10 cellular contexts compared by ENCODE assay signal in genomic region chr9:136588663-136589464, GRCh38. TPM values are rescaled to one million over a fixed set of nuclear protein-coding genes. Genes with fewer than 3 reads are reported as not detected.
DNase-seq lines count a peak whose midpoint lies in the region; ATAC-seq, FAIRE-seq and TF ChIP-seq lines count a peak whose summit lies in the region.
"Had no signal": no experiment of that assay in that cellular context is flagged by ENCODE, and none has a peak within 500 bp of the region (broad histone marks: within the 10 kb centered on the region; RNA-seq: fewer than 3 reads in every experiment).

No MANE protein-coding gene starts in this region.

- H3K9me3 ChIP-seq in CD8-positive, alpha-beta T cell (ENCODE audit: low read length), result no peaks in the 10 kb centered on the region
- H3K9me3 ChIP-seq in astrocyte (ENCODE audit: insufficient read depth, low read depth, low read length) (no peaks in the 10 kb centered on the region), testis (no peaks in the 10 kb centered on the region)

- intact Hi-C loops in CD8-positive, alpha-beta T cell (cut with DNase I, micrococcal nuclease), result no loop called here
- intact Hi-C loops in testis (cut with DNase I; ENCODE audit: low total_unique reads), result no loop called here

- no peaks in the 10 kb centered on the region for H3K79me2 ChIP-seq in astrocyte (ENCODE audit: insufficient read depth, low read length)

- no peaks in the 10 kb centered on the region for H3K36me3 ChIP-seq in CD8-positive, alpha-beta T cell (ENCODE audit: insufficient read depth, low read length)
- H3K36me3 ChIP-seq in astrocyte (ENCODE audit: insufficient read depth, low read length) (no peaks in the 10 kb centered on the region), testis (ENCODE audit: low read depth, missing control alignments) (no peaks in the 10 kb centered on the region)
- H3K36me3 ChIP-seq: cardiac muscle cell had no signal

- H3K4me3 Mint-ChIP-seq in CD8-positive, alpha-beta T cell, result peak overlapping the region; percentile 58
- H3K4me3 Mint-ChIP-seq in astrocyte (ENCODE audit: unreplicated experiment) (no peak overlapping the region), nephron (peak overlapping the region; percentile 41 to 64 (median 55))

- POLR2A ChIA-PET in CD8-positive, alpha-beta T cell (lab: Charles Lee), result interaction anchor here (0.6 to 1.8 kb wide), 3 partner anchors 8 to 139 kb away, joined by 3 to 5 read pairs (median 4); no protein-coding TSS in a partner anchor

- 67 to 83% methylated on average over 14 to 21 of the region's 21 CpGs for WGBS in testis, 2 donors

- H3K9me3 Mint-ChIP-seq in CD8-positive, alpha-beta T cell, result no peaks in the 10 kb centered on the region
- H3K9me3 Mint-ChIP-seq in astrocyte (ENCODE audit: unreplicated experiment) (peaks cover 6% of the 10 kb centered on the region), nephron (peaks cover 3% of the 10 kb centered on the region)

- H3K9ac ChIP-seq in astrocyte (ENCODE audit: low read length), result no peak overlapping the region

- peak overlapping the region; percentile 58 for H3K4me3 ChIP-seq in CD8-positive, alpha-beta T cell (ENCODE audit: low read depth, low read length)
- H3K4me3 ChIP-seq in HL-60 (replicated peaks; ENCODE audit: insufficient read depth, low read length) (no peak overlapping the region), astrocyte (ENCODE audit: insufficient read depth, low read depth, low read length) (no peak overlapping the region), testis (no peak overlapping the region)
- H3K4me3 ChIP-seq: cardiac muscle cell had no signal

- H2AFZ ChIP-seq in astrocyte (ENCODE audit: low read depth, low read length), result peak overlapping the region; percentile 37

- no peak for TF ChIP-seq CTCF in CD8-positive, alpha-beta T cell (IDR thresholded peaks at IDR 0.05)
- no peak for TF ChIP-seq CTCF in HL-60 (IDR thresholded peaks at IDR 0.05; ENCODE audit: insufficient read depth, low read length)
- TF ChIP-seq CTCF in astrocyte (IDR thresholded peaks at IDR 0.05; ENCODE audit: insufficient read depth, low read depth, low read length), result no peak
- no peak for TF ChIP-seq CTCF in nephron (IDR thresholded peaks at IDR 0.05; ENCODE audit: unreplicated experiment in 3 of 3)
- TF ChIP-seq CTCF in testis (IDR thresholded peaks at IDR 0.05), result no peak

- no peak for TF ChIP-seq POLR2A in testis (IDR thresholded peaks at IDR 0.05)

- no peaks in the 10 kb centered on the region for H3K27me3 ChIP-seq in CD8-positive, alpha-beta T cell (ENCODE audit: insufficient read depth, low read length)
- H3K27me3 ChIP-seq in HL-60 (ENCODE audit: insufficient read depth, poor library complexity, severe bottlenecking) (no peaks in the 10 kb centered on the region), astrocyte (ENCODE audit: insufficient read depth, low read length) (no peaks in the 10 kb centered on the region), testis (no peaks in the 10 kb centered on the region)
- H3K27me3 ChIP-seq: cardiac muscle cell had no signal

- peaks cover 25% of the 10 kb centered on the region for H3K4me1 ChIP-seq in CD8-positive, alpha-beta T cell (ENCODE audit: insufficient read depth, low read length)
- H3K4me1 ChIP-seq in astrocyte (ENCODE audit: insufficient read depth, low read length) (peaks cover 17% of the 10 kb centered on the region), testis (peaks cover 43% of the 10 kb centered on the region)

- FAIRE-seq in astrocyte (lab: Jason Lieb, UNC), result no peak

- peak overlapping the region; percentile 52 for H3K4me2 ChIP-seq in astrocyte (ENCODE audit: low read length)

- CTCF ChIA-PET in CD8-positive, alpha-beta T cell (lab: Charles Lee), result interaction anchor here (1.2 kb wide), 2 partner anchors 50 to 102 kb away, joined by 3 read pairs; no protein-coding TSS in a partner anchor

- H4K20me1 ChIP-seq in astrocyte (ENCODE audit: insufficient read depth, low read length), result no peaks in the 10 kb centered on the region

- H3K4me1 Mint-ChIP-seq in CD8-positive, alpha-beta T cell (ENCODE audit: low read depth), result peaks cover 19% of the 10 kb centered on the region
- peaks cover 15% of the 10 kb centered on the region for H3K4me1 Mint-ChIP-seq in astrocyte (ENCODE audit: low read depth, unreplicated experiment)
- H3K4me1 Mint-ChIP-seq in nephron, result peaks cover 62% of the 10 kb centered on the region

- H3K36me3 Mint-ChIP-seq in CD8-positive, alpha-beta T cell, result no peaks in the 10 kb centered on the region
- H3K36me3 Mint-ChIP-seq in astrocyte (ENCODE audit: low read depth, unreplicated experiment) (no peaks in the 10 kb centered on the region), nephron (ENCODE audit: low read depth) (no peaks in the 10 kb centered on the region)

- DNase-seq in CD8-positive, alpha-beta T cell, result no peak
- DNase-seq in HL-60 (ENCODE audit: low read depth in 1 of 2, low spot score in 1 of 2) (no peak), astrocyte (ENCODE audit: low read depth) (no peak), testis (no peak), NCI-H128 (lab: John Stamatoyannopoulos, UW; ENCODE audit: unreplicated experiment) (no peak), cerebellar cortex (ENCODE audit: low spot score) (no peak)
- DNase-seq: NCI-H524 treated with DMSO at 0.1 percent for 48 hours had no signal

- no peak overlapping the region for H3K27ac Mint-ChIP-seq in CD8-positive, alpha-beta T cell
- H3K27ac Mint-ChIP-seq in astrocyte (ENCODE audit: unreplicated experiment) (peak overlapping the region; percentile 87), nephron (peak overlapping the region; percentile 96 to 97 (median 96))

- no peak overlapping the region for H3K27ac ChIP-seq in CD8-positive, alpha-beta T cell (ENCODE audit: low read depth, low read length)
- peak overlapping the region; percentile 64 for H3K27ac ChIP-seq in HL-60 (replicated peaks)
- H3K27ac ChIP-seq in astrocyte (ENCODE audit: low read depth, low read length), result no peak overlapping the region
- H3K27ac ChIP-seq in testis, result no peak overlapping the region
- H3K27ac ChIP-seq: cardiac muscle cell had no signal

- no peaks in the 10 kb centered on the region for H3K27me3 Mint-ChIP-seq in CD8-positive, alpha-beta T cell (ENCODE audit: low read depth)
- peaks cover 14% of the 10 kb centered on the region for H3K27me3 Mint-ChIP-seq in astrocyte (ENCODE audit: low read depth, unreplicated experiment)
- H3K27me3 Mint-ChIP-seq in nephron (ENCODE audit: low read depth), result peaks cover 3% of the 10 kb centered on the region

- ATAC-seq in CD8-positive, alpha-beta T cell, result peak; percentile 23
- no peak for ATAC-seq in HG03565 (IDR thresholded peaks at IDR 0.05; ENCODE audit: unreplicated experiment)

RNA-seq across cellular contexts. Expression of gene NOTCH1, which starts 43.0 kb away (rescaled TPM):
- total RNA-seq in CD8-positive, alpha-beta T cell, result 10 to 100 TPM; 29.0 to 30.0 TPM
- total RNA-seq in astrocyte (34.1 and 35.5 TPM in 2 replicates), testis (10 to 100 TPM; 32.4 to 34.1 TPM)
- polyA plus RNA-seq in testis (ENCODE audit: insufficient read depth, low read depth, low replicate concordance), result 7.2 TPM
